In the genomic region with DNA sequence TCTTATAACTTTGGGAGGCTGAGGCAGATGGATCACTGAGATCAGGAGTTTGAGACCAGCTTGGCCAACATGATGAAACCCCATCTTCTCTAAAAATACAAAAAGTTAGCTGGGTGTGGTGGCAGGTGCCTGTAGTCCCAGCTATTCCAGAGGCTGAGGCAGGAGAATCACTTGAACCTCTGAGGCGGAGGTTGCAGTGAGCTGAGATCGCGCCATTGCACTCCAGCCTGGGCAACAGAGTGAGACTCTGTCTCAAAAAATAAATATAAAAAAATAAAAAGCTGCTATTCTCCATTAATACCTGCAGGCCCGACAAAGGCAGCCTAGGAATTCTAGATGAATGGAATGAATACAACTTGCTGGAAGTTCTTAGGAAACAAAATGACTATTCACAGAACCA, we compare ENCODE assay signal across 1 cellular context.
TF ChIP-seq lines count a peak whose summit lies in the region.

No MANE protein-coding gene starts in this region.

TF ChIP-seq in K562, 482 proteins besides CTCF, POLR2A, EP300 and RAD21:
- TF ChIP-seq, protein P1, sequence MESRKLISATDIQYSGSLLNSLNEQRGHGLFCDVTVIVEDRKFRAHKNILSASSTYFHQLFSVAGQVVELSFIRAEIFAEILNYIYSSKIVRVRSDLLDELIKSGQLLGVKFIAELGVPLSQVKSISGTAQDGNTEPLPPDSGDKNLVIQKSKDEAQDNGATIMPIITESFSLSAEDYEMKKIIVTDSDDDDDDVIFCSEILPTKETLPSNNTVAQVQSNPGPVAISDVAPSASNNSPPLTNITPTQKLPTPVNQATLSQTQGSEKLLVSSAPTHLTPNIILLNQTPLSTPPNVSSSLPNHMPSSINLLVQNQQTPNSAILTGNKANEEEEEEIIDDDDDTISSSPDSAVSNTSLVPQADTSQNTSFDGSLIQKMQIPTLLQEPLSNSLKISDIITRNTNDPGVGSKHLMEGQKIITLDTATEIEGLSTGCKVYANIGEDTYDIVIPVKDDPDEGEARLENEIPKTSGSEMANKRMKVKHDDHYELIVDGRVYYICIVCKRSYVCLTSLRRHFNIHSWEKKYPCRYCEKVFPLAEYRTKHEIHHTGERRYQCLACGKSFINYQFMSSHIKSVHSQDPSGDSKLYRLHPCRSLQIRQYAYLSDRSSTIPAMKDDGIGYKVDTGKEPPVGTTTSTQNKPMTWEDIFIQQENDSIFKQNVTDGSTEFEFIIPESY (CRISPR knock-in tag; IDR thresholded peaks at IDR 0.05): peak; percentile 29; the same call in 1 of the 2 replicates
TF ChIP-seq in K562: peak in this region for 1; not testable (repeated sequence) for 481.
